Comparison of ENCODE assay signal across 10 cellular contexts in the genomic region with DNA sequence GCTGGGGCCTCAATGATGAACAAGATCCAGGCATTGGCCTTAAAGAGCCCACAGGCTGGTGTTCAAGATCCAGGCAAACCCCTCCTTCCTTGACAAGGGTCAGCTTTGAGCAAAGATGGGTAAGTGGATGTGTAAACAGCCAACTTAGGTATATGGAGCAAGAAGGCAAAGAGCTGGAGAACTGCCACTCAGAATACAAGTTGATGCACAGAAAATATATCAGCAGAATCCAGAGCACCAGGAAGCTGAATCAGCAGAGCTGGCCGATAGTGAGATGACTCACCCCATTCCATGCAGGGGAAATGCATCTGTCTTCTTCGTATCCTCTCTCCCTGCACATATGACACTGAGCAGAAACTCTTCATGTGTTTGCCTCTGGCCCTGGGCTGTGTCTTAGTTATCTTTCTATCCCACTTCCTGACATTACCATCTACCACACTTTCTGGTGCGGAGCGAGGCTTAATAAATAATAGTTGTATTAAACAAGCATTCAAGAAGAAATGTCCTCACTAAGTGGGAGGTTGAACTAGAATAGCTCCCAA. TPM values are rescaled to one million over a fixed set of nuclear protein-coding genes. Genes with fewer than 3 reads are reported as not detected.
A peak's percentile ranks its signal among the peaks of the same experiment; 100 is the strongest.
DNase-seq lines count a peak whose midpoint lies in the region; ATAC-seq, FAIRE-seq and TF ChIP-seq lines count a peak whose summit lies in the region.
"Had no signal": no experiment of that assay in that cellular context is flagged by ENCODE, and none has a peak within 500 bp of the region (broad histone marks: within the 10 kb centered on the region; RNA-seq: fewer than 3 reads in every experiment).

No MANE protein-coding gene starts in this region.

- H3K9me3 Mint-ChIP-seq in activated T-helper 2 cell treated with anti-CD3 and anti-CD28 coated beads, Interferon-gamma antibody, Interleukin-2, Interleukin-4, amounts not matched to agents 10 μg/mL and 5 μg/mL and 100 μg/mL, durations not matched to agents 14 hours and 24 hours and 36 hours, result no peaks in the 10 kb centered on the region
- H3K9me3 Mint-ChIP-seq in stimulated activated memory B cell treated with anti-CD40 and anti-IgM and Interleukin-4, amounts not matched to agents 10 μg/mL and 1 μg/mL and 100 μg/mL, for 72 hours, result no peaks in the 10 kb centered on the region

- intact Hi-C loops in Right ventricle myocardium inferior (cut with DNase I), result no loop called here
- intact Hi-C loops in activated T-helper 2 cell treated with anti-CD3 and anti-CD28 coated beads, Interferon-gamma antibody, Interleukin-2, Interleukin-4, amounts not matched to agents 10 μg/mL and 5 μg/mL and 100 μg/mL, durations not matched to agents 14 hours and 24 hours and 36 hours (cut with micrococcal nuclease), result loop anchor here (10.0 kb wide), 1 partner anchor 523 kb away; no protein-coding TSS in a partner anchor

- no peak for FAIRE-seq in GM12891 (lab: Jason Lieb, UNC)

- H3K4me1 ChIP-seq in right atrium auricular region, result peaks cover 0 to 26% of the 10 kb centered on the region in 2 donors

- peak overlapping the region; percentile 1 for H3K27ac Mint-ChIP-seq in activated T-helper 2 cell treated with anti-CD3 and anti-CD28 coated beads, Interferon-gamma antibody, Interleukin-2, Interleukin-4, amounts not matched to agents 10 μg/mL and 5 μg/mL and 100 μg/mL, durations not matched to agents 14 hours and 24 hours and 36 hours
- no peak overlapping the region for H3K27ac Mint-ChIP-seq in stimulated activated memory B cell treated with anti-CD40 and anti-IgM and Interleukin-4, amounts not matched to agents 10 μg/mL and 1 μg/mL and 100 μg/mL, for 72 hours

- ATAC-seq in Right ventricle myocardium inferior, result no peak
- no peak for ATAC-seq in stimulated activated memory B cell treated with anti-CD40 and anti-IgM and Interleukin-4, amounts not matched to agents 10 μg/mL and 1 μg/mL and 100 μg/mL, for 72 hours
- no peak for ATAC-seq in HG03469 (IDR thresholded peaks at IDR 0.05; ENCODE audit: unreplicated experiment)

- no peaks in the 10 kb centered on the region for H3K36me3 ChIP-seq in right atrium auricular region
- H3K36me3 ChIP-seq: neutrophil had no signal

- H3K27me3 Mint-ChIP-seq in activated T-helper 2 cell treated with anti-CD3 and anti-CD28 coated beads, Interferon-gamma antibody, Interleukin-2, Interleukin-4, amounts not matched to agents 10 μg/mL and 5 μg/mL and 100 μg/mL, durations not matched to agents 14 hours and 24 hours and 36 hours (ENCODE audit: low read depth), result peaks cover 6% of the 10 kb centered on the region
- peaks cover 9% of the 10 kb centered on the region for H3K27me3 Mint-ChIP-seq in stimulated activated memory B cell treated with anti-CD40 and anti-IgM and Interleukin-4, amounts not matched to agents 10 μg/mL and 1 μg/mL and 100 μg/mL, for 72 hours

- no peaks in the 10 kb centered on the region for H3K9me3 ChIP-seq in right atrium auricular region
- H3K9me3 ChIP-seq: Caco-2, neutrophil had no signal

- H3K36me3 Mint-ChIP-seq in activated T-helper 2 cell treated with anti-CD3 and anti-CD28 coated beads, Interferon-gamma antibody, Interleukin-2, Interleukin-4, amounts not matched to agents 10 μg/mL and 5 μg/mL and 100 μg/mL, durations not matched to agents 14 hours and 24 hours and 36 hours (ENCODE audit: low read depth), result no peaks in the 10 kb centered on the region
- H3K36me3 Mint-ChIP-seq in stimulated activated memory B cell treated with anti-CD40 and anti-IgM and Interleukin-4, amounts not matched to agents 10 μg/mL and 1 μg/mL and 100 μg/mL, for 72 hours, result no peaks in the 10 kb centered on the region

- H3K4me3 ChIP-seq in right atrium auricular region, result no peak overlapping the region

- no peak overlapping the region for H3K27ac ChIP-seq in right atrium auricular region
- H3K27ac ChIP-seq: neutrophil had no signal

- TF ChIP-seq POLR2A in GM12891 (IDR thresholded peaks at IDR 0.05; ENCODE audit: low read depth, low read length), result no peak

- peaks cover 46% of the 10 kb centered on the region for H3K4me1 Mint-ChIP-seq in activated T-helper 2 cell treated with anti-CD3 and anti-CD28 coated beads, Interferon-gamma antibody, Interleukin-2, Interleukin-4, amounts not matched to agents 10 μg/mL and 5 μg/mL and 100 μg/mL, durations not matched to agents 14 hours and 24 hours and 36 hours (ENCODE audit: low read depth)
- peaks cover 30% of the 10 kb centered on the region for H3K4me1 Mint-ChIP-seq in stimulated activated memory B cell treated with anti-CD40 and anti-IgM and Interleukin-4, amounts not matched to agents 10 μg/mL and 1 μg/mL and 100 μg/mL, for 72 hours

- TF ChIP-seq CTCF in right atrium auricular region (IDR thresholded peaks at IDR 0.05), result no peak

- no peaks in the 10 kb centered on the region for H3K27me3 ChIP-seq in right atrium auricular region

- no peak overlapping the region for H3K4me3 Mint-ChIP-seq in activated T-helper 2 cell treated with anti-CD3 and anti-CD28 coated beads, Interferon-gamma antibody, Interleukin-2, Interleukin-4, amounts not matched to agents 10 μg/mL and 5 μg/mL and 100 μg/mL, durations not matched to agents 14 hours and 24 hours and 36 hours (ENCODE audit: low read depth)
- H3K4me3 Mint-ChIP-seq in stimulated activated memory B cell treated with anti-CD40 and anti-IgM and Interleukin-4, amounts not matched to agents 10 μg/mL and 1 μg/mL and 100 μg/mL, for 72 hours, result no peak overlapping the region

- peak; percentile 68 for DNase-seq in right atrium auricular region (ENCODE audit: low spot score)
- no peak for DNase-seq in Right ventricle myocardium inferior (ENCODE audit: missing footprints)
- DNase-seq in activated T-helper 2 cell treated with anti-CD3 and anti-CD28 coated beads, Interferon-gamma antibody, Interleukin-2, Interleukin-4, amounts not matched to agents 10 μg/mL and 5 μg/mL and 100 μg/mL, durations not matched to agents 14 hours and 24 hours and 36 hours (ENCODE audit: low spot score), result no peak
- peak; percentile 94 for DNase-seq in iris pigment epithelial cell (ENCODE audit: low read depth)
- DNase-seq in GM12891 (ENCODE audit: insufficient read length, low spot score), result no peak
- no peak for DNase-seq in retina

TF ChIP-seq in GM12891, 5 proteins besides CTCF, POLR2A, EP300 and RAD21:
- no peak for TF ChIP-seq SPI1 (IDR thresholded peaks at IDR 0.05; ENCODE audit: low read depth, low read length)
- TF ChIP-seq TAF1 (IDR thresholded peaks at IDR 0.05; ENCODE audit: low read depth, low read length), result no peak
- TF ChIP-seq POU2F2 (IDR thresholded peaks at IDR 0.05; ENCODE audit: low read depth, low read length), result no peak
- TF ChIP-seq PAX5 (IDR thresholded peaks at IDR 0.05; ENCODE audit: insufficient read depth, low read length, severe bottlenecking), result no peak
- no peak for TF ChIP-seq POLR2AphosphoS5 (IDR thresholded peaks at IDR 0.05; ENCODE audit: low read depth, low read length)

RNA-seq across cellular contexts. Expression of gene ENDOD1, which starts 57.8 kb away (rescaled TPM):
- total RNA-seq in right atrium auricular region, result 10 to 100 TPM; 18.8 to 27.7 TPM
- total RNA-seq in Right ventricle myocardium inferior, result 11.2 TPM
- total RNA-seq in activated T-helper 2 cell treated with anti-CD3 and anti-CD28 coated beads, Interferon-gamma antibody, Interleukin-2, Interleukin-4, amounts not matched to agents 10 μg/mL and 5 μg/mL and 100 μg/mL, durations not matched to agents 14 hours and 24 hours and 36 hours, result 33.7 and 34.9 TPM in 2 replicates
- polyA plus RNA-seq in GM12891 (2012; ENCODE audit: low read depth, missing spikeins), result 6.6 TPM

Comparison
In these comparisons a context has a peak if more than half of its experiments do, and no peak if none do; other contexts are left out.
1. DNase-seq: peak in right atrium auricular region (single experiment) and iris pigment epithelial cell (single experiment); none in Right ventricle myocardium inferior (single experiment), activated T-helper 2 cell treated with anti-CD3 and anti-CD28 coated beads, Interferon-gamma antibody, Interleukin-2, Interleukin-4, amounts not matched to agents 10 μg/mL and 5 μg/mL and 100 μg/mL, durations not matched to agents 14 hours and 24 hours and 36 hours (single experiment), GM12891 (single experiment) and retina (single experiment).